Comparison of ENCODE assay signal across 27 cellular contexts in genomic region chr5:9905661-9906060, GRCh38.
"Had no signal": no experiment of that assay in that cellular context is flagged by ENCODE, and none has a peak within 500 bp of the region (broad histone marks: within the 10 kb centered on the region; RNA-seq: fewer than 3 reads in every experiment).

No MANE protein-coding gene starts in this region.

- DNase-seq: kidney glomerular epithelial cell; left cardiac atrium; lower lobe of right lung; mammary epithelial cell; mesendoderm; midbrain; mucosa of descending colon; naive thymus-derived CD4-positive, alpha-beta T cell; ovary; right cardiac atrium; stimulated activated CD4-positive, alpha-beta T cell treated with anti-CD3 and anti-CD28 coated beads, Interleukin-12 subunit alpha, Interleukin-12 subunit beta, amount 100 ng/mL, for 4 hours; stimulated activated CD4-positive, alpha-beta T cell treated with anti-CD3 and anti-CD28 coated beads, Interleukin-15, amount 100 ng/mL, for 24 hours; stimulated activated CD4-positive, alpha-beta T cell treated with anti-CD3 and anti-CD28 coated beads, Interleukin-2, amount 100 ng/mL, for 24 hours; stimulated activated CD4-positive, alpha-beta T cell treated with anti-CD3 and anti-CD28 coated beads, Interleukin-4, amount 100 ng/mL, for 1 hour; stimulated activated naive B cell treated with anti-CD40 and anti-IgM and Interleukin-4, amounts not matched to agents 10 μg/mL and 1 μg/mL and 100 μg/mL, for 72 hours; stimulated activated naive CD8-positive, alpha-beta T cell treated with anti-CD3 and anti-CD28 coated beads, Interleukin-15, Interleukin-2, amounts not matched to agents 100 U/mL and 50 U/mL, for 24 hours; stomach; testis; thyroid gland; transverse colon; upper lobe of left lung had no signal

- H3K4me3 ChIP-seq: hepatocyte, lower lobe of right lung, mucosa of descending colon, ovary, skin epidermis, stomach, testis, thyroid gland, transverse colon, upper lobe of left lung, vagina had no signal

- H3K4me1 ChIP-seq: lower lobe of right lung, stomach, testis, thyroid gland, transverse colon, upper lobe of left lung, vagina had no signal

- H3K27me3 ChIP-seq: hepatocyte, ovary, testis, thyroid gland, transverse colon, upper lobe of left lung, vagina had no signal

- H3K27ac ChIP-seq: hepatocyte, lower lobe of right lung, ovary, skin epidermis, stomach, testis, thyroid gland, transverse colon, upper lobe of left lung, vagina had no signal

- ATAC-seq: left cardiac atrium; left lobe of liver; lower lobe of right lung; mucosa of descending colon; naive thymus-derived CD4-positive, alpha-beta T cell; natural killer cell treated with Interleukin-12 subunit alpha and Interleukin-12 subunit beta and Interleukin-15 and Interleukin-18, amount 100 ng/mL, for 72 hours; right cardiac atrium; sciatic nerve; stimulated activated naive B cell treated with anti-CD40 and anti-IgM and Interleukin-4, amounts not matched to agents 10 μg/mL and 1 μg/mL and 100 μg/mL, for 72 hours; stimulated activated naive CD8-positive, alpha-beta T cell treated with anti-CD3 and anti-CD28 coated beads, Interleukin-15, Interleukin-2, amounts not matched to agents 100 U/mL and 50 U/mL, for 24 hours had no signal

- H3K36me3 ChIP-seq: lower lobe of right lung, ovary, stomach, thyroid gland, transverse colon, upper lobe of left lung, vagina had no signal

- H3K9me3 ChIP-seq: lower lobe of right lung, mucosa of descending colon, ovary, testis, thyroid gland, transverse colon, upper lobe of left lung, vagina had no signal
